In the genomic region with DNA sequence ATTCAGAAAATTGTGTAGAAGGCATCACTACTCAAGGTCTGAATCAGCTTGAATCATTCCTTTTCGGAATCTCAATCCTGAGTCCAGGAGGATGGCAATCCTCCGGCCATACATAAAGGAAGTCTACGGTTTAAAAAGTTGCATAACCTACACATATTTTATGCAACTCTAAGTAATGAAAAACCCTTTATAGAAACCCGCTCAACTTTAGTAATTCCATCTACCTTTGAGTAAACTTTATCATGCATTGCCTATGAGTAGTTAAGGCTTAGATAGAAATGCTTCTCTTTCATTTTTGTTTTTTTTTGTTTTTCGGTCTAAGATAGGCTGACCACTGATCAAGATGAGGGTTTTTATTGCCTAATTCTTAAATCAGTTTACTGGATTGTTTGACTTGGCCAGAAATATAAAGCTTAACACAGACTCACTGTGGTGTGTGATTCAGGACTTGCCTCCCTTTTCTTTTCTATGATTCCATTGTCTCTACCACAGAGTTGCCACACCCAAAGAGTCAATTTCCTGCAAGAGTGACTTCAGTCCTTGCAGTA, we compare ENCODE assay signal across 13 cellular contexts.
A peak's percentile ranks its signal among the peaks of the same experiment; 100 is the strongest.
DNase-seq lines count a peak whose midpoint lies in the region; TF ChIP-seq lines count a peak whose summit lies in the region.
"Had no signal": no experiment of that assay in that cellular context is flagged by ENCODE, and none has a peak within 500 bp of the region (broad histone marks: within the 10 kb centered on the region; RNA-seq: fewer than 3 reads in every experiment).

No MANE protein-coding gene starts in this region.

- H3K9me3 ChIP-seq in thyroid gland (no peaks in the 10 kb centered on the region), vagina (no peaks in the 10 kb centered on the region)
- H3K9me3 ChIP-seq: gastroesophageal sphincter had no signal

- DNase-seq in Daoy (ENCODE audit: low read depth) (peak; percentile 92), NCI-H748 (lab: John Stamatoyannopoulos, UW; ENCODE audit: unreplicated experiment) (peak; percentile 78), epithelial cell of prostate (ENCODE audit: low read depth, low spot score) (peak; percentile 94), non-pigmented ciliary epithelial cell (ENCODE audit: low read depth) (peak; percentile 42), Kasumi-1 (lab: John Stamatoyannopoulos, UW) (no peak), D341Med (ENCODE audit: low spot score) (no peak), thyroid gland (no peak), vagina (ENCODE audit: extremely low spot score in 2 of 2) (no peak)
- DNase-seq: activated CD4-positive, alpha-beta T cell treated with anti-CD3 and anti-CD28 coated beads for 36 hours; GF-D8; Karpas-422; naive thymus-derived CD4-positive, alpha-beta T cell had no signal

- H3K4me1 ChIP-seq in thyroid gland = no peaks in the 10 kb centered on the region
- peaks cover 7% of the 10 kb centered on the region for H3K4me1 ChIP-seq in vagina

- H3K27ac ChIP-seq in epithelial cell of prostate = peak overlapping the region; percentile 98
- H3K27ac ChIP-seq in thyroid gland = no peak overlapping the region
- no peak overlapping the region for H3K27ac ChIP-seq in vagina
- H3K27ac ChIP-seq: gastroesophageal sphincter had no signal

- H3K27me3 ChIP-seq in thyroid gland (no peaks in the 10 kb centered on the region), vagina (no peaks in the 10 kb centered on the region)
- H3K27me3 ChIP-seq: gastroesophageal sphincter had no signal

- 85 to 95% methylated on average over 5 of the region's 5 CpGs for WGBS in thyroid gland, 2 donors

- intact Hi-C loops in thyroid gland (cut with DNase I) (no loop called here), vagina (cut with DNase I) (no loop called here)

- H3K4me3 ChIP-seq in thyroid gland (replicated peaks in 1 of 3) = no peak overlapping the region
- H3K4me3 ChIP-seq in vagina = no peak overlapping the region
- H3K4me3 ChIP-seq: gastroesophageal sphincter had no signal

- TF ChIP-seq CTCF in thyroid gland (IDR thresholded peaks at IDR 0.05) (no peak), vagina (IDR thresholded peaks at IDR 0.05) (no peak)

- TF ChIP-seq POLR2A in thyroid gland (IDR thresholded peaks at IDR 0.05) (no peak), vagina (IDR thresholded peaks at IDR 0.05) (no peak)

- H3K36me3 ChIP-seq in thyroid gland (no peaks in the 10 kb centered on the region), vagina (no peaks in the 10 kb centered on the region)
- H3K36me3 ChIP-seq: gastroesophageal sphincter had no signal

Comparison
In these comparisons a context has a peak if more than half of its experiments do, and no peak if none do; other contexts are left out.
1. DNase-seq: peak in Daoy (single experiment), NCI-H748 (single experiment), epithelial cell of prostate (single experiment) and non-pigmented ciliary epithelial cell (single experiment); none in Kasumi-1 (0 of 2), D341Med (single experiment), thyroid gland (0 of 2) and vagina (0 of 2).